27 cellular contexts compared by ENCODE assay signal in the genomic region with DNA sequence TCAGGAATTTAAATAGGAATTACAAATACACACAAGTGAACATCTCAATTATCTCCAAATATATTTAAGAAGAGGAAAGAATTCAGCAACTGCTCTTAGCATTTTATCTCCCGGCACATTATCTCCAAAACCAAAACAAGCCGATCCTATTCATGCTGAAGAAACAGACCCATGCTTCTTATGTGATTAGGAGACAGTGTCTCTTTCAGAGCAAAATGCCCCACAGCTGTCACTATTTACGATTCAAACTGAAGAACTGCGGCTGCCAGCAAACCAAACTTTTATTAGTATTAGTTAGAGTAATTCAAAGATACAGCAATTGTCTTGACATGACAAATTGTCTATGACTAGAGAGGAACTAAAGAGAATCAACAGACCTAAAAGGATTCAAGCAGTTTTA.
"Had no signal": no experiment of that assay in that cellular context is flagged by ENCODE, and none has a peak within 500 bp of the region (broad histone marks: within the 10 kb centered on the region; RNA-seq: fewer than 3 reads in every experiment).

No MANE protein-coding gene starts in this region.

- H3K27me3 ChIP-seq: heart right ventricle, right lobe of liver, suprapubic skin, tibial nerve had no signal

- H3K4me3 ChIP-seq: heart right ventricle, suprapubic skin, tibial nerve had no signal

- DNase-seq: activated CD4-positive, alpha-beta T cell treated with anti-CD3 and anti-CD28 coated beads, Interleukin-2, amount 10 ng/mL, durations not matched to agents 7 days and 5 days; activated CD8-positive, alpha-beta T cell treated with anti-CD3 and anti-CD28 coated beads for 36 hours; activated gamma-delta T cell treated with Interleukin-2 at 50 U/mL for 16 hours; activated naive CD8-positive, alpha-beta T cell treated with anti-CD3 and anti-CD28 coated beads, Interleukin-2, amount 50 U/mL, for 24 hours; activated T-cell treated with anti-CD3 and anti-CD28 coated beads, Interleukin-2, amount 50 U/mL, for 4 hours; amygdala; caudate nucleus; cortex of kidney; effector memory CD8-positive, alpha-beta T cell; foreskin fibroblast; heart right ventricle; left ventricle myocardium superior; midbrain; naive thymus-derived CD4-positive, alpha-beta T cell; right lobe of liver; small intestine; stimulated activated CD4-positive, alpha-beta T cell treated with anti-CD3 and anti-CD28 coated beads, Interleukin-1b, Interleukin-23, amount 100 ng/mL, for 48 hours; stimulated activated CD4-positive, alpha-beta T cell treated with anti-CD3 and anti-CD28 coated beads, Interleukin-4, amount 100 ng/mL, for 4 hours; stimulated activated naive CD4-positive, alpha-beta T cell; T-helper 1 cell had no signal

- H3K9me3 ChIP-seq: heart right ventricle, right lobe of liver, suprapubic skin, tibial nerve had no signal

- H3K27ac Mint-ChIP-seq: activated CD8-positive, alpha-beta T cell treated with anti-CD3 and anti-CD28 coated beads for 36 hours; activated naive CD4-positive, alpha-beta T cell treated with anti-CD3 and anti-CD28 coated beads, Interleukin-2, amount 50 U/mL, for 24 hours; activated naive CD8-positive, alpha-beta T cell treated with anti-CD3 and anti-CD28 coated beads, Interleukin-2, amount 50 U/mL, for 24 hours; progenitor cell of endocrine pancreas had no signal

- H3K4me3 Mint-ChIP-seq: activated CD4-positive, alpha-beta T cell treated with anti-CD3 and anti-CD28 coated beads, Interleukin-2, amount 10 ng/mL, durations not matched to agents 7 days and 5 days; activated CD8-positive, alpha-beta T cell treated with anti-CD3 and anti-CD28 coated beads for 36 hours; activated naive CD4-positive, alpha-beta T cell treated with anti-CD3 and anti-CD28 coated beads, Interleukin-2, amount 50 U/mL, for 24 hours; activated naive CD8-positive, alpha-beta T cell treated with anti-CD3 and anti-CD28 coated beads, Interleukin-2, amount 50 U/mL, for 24 hours; activated T-cell treated with anti-CD3 and anti-CD28 coated beads, Interleukin-2, amount 50 U/mL, for 4 hours; activated T-helper 17 cell treated with anti-CD3 and anti-CD28 coated beads, Interleukin-2, amount 50 U/mL, for 72 hours; effector memory CD8-positive, alpha-beta T cell had no signal

- H3K27ac ChIP-seq: heart right ventricle, right lobe of liver, suprapubic skin, tibial nerve, VCaP had no signal

- H3K27me3 Mint-ChIP-seq: activated CD4-positive, alpha-beta T cell treated with anti-CD3 and anti-CD28 coated beads, Interleukin-2, amount 10 ng/mL, durations not matched to agents 7 days and 5 days; activated CD8-positive, alpha-beta T cell treated with anti-CD3 and anti-CD28 coated beads for 36 hours; activated naive CD4-positive, alpha-beta T cell treated with anti-CD3 and anti-CD28 coated beads, Interleukin-2, amount 50 U/mL, for 24 hours; activated naive CD8-positive, alpha-beta T cell treated with anti-CD3 and anti-CD28 coated beads, Interleukin-2, amount 50 U/mL, for 24 hours; activated T-helper 17 cell treated with anti-CD3 and anti-CD28 coated beads, Interleukin-2, amount 50 U/mL, for 72 hours; effector memory CD8-positive, alpha-beta T cell; naive thymus-derived CD4-positive, alpha-beta T cell; progenitor cell of endocrine pancreas had no signal

- H3K9me3 Mint-ChIP-seq: activated CD4-positive, alpha-beta T cell treated with anti-CD3 and anti-CD28 coated beads, Interleukin-2, amount 10 ng/mL, durations not matched to agents 7 days and 5 days; activated CD8-positive, alpha-beta T cell treated with anti-CD3 and anti-CD28 coated beads for 36 hours; activated naive CD4-positive, alpha-beta T cell treated with anti-CD3 and anti-CD28 coated beads, Interleukin-2, amount 50 U/mL, for 24 hours; activated naive CD8-positive, alpha-beta T cell treated with anti-CD3 and anti-CD28 coated beads, Interleukin-2, amount 50 U/mL, for 24 hours; activated T-cell treated with anti-CD3 and anti-CD28 coated beads, Interleukin-2, amount 50 U/mL, for 4 hours; activated T-helper 17 cell treated with anti-CD3 and anti-CD28 coated beads, Interleukin-2, amount 50 U/mL, for 72 hours; effector memory CD8-positive, alpha-beta T cell; naive thymus-derived CD4-positive, alpha-beta T cell had no signal

- H3K4me1 ChIP-seq: suprapubic skin had no signal

- ATAC-seq: activated CD4-positive, CD25-positive, alpha-beta regulatory T cell treated with anti-CD3 and anti-CD28 coated beads, Interleukin-2, amount 50 U/mL, for 24 hours; activated naive CD8-positive, alpha-beta T cell treated with anti-CD3 and anti-CD28 coated beads, Interleukin-2, amount 50 U/mL, for 24 hours; activated T-cell treated with anti-CD3 and anti-CD28 coated beads, Interleukin-2, amount 50 U/mL, for 4 hours; activated T-helper 17 cell treated with anti-CD3 and anti-CD28 coated beads, Interleukin-2, amount 50 U/mL, for 72 hours; effector memory CD8-positive, alpha-beta T cell; heart right ventricle; left ventricle myocardium superior; naive thymus-derived CD4-positive, alpha-beta T cell had no signal
